Comparison of ENCODE assay signal across 8 cellular contexts in genomic region chr17:36008998-36009665, GRCh38. TPM values are rescaled to one million over a fixed set of nuclear protein-coding genes. Genes with fewer than 3 reads are reported as not detected.
A peak's percentile ranks its signal among the peaks of the same experiment; 100 is the strongest.
DNase-seq lines count a peak whose midpoint lies in the region; ATAC-seq and TF ChIP-seq lines count a peak whose summit lies in the region.

No MANE protein-coding gene starts in this region.

- H3K9ac ChIP-seq in OCI-LY3 (ENCODE audit: low read length), result peak overlapping the region; percentile 0; the same call in 1 of the 2 replicates

- H3K4me1 ChIP-seq in left ventricle myocardium inferior (no peaks in the 10 kb centered on the region), right atrium auricular region (no peaks in the 10 kb centered on the region), OCI-LY3 (ENCODE audit: low read length) (peaks cover 31% of the 10 kb centered on the region)

- H3K4me2 ChIP-seq in OCI-LY3 (ENCODE audit: low read length), result peak overlapping the region; percentile 57

- H3K79me2 ChIP-seq in OCI-LY3 (ENCODE audit: low read length), result no peaks in the 10 kb centered on the region

- peaks cover 13% of the 10 kb centered on the region for H3K27me3 ChIP-seq in left ventricle myocardium inferior (ENCODE audit: low read depth)
- H3K27me3 ChIP-seq in right atrium auricular region, result no peaks in the 10 kb centered on the region
- H3K27me3 ChIP-seq in OCI-LY3 (ENCODE audit: low read depth, low read length), result 0 out of 2 replicates have a peak, but pooled peaks cover 3% of the 10 kb centered on the region

- H3K9me3 ChIP-seq in left ventricle myocardium inferior (replicated peaks), result peaks cover 34% of the 10 kb centered on the region
- peaks cover 0 to 17% of the 10 kb centered on the region in 2 donors for H3K9me3 ChIP-seq in right atrium auricular region
- no peaks in the 10 kb centered on the region for H3K9me3 ChIP-seq in OCI-LY3 (ENCODE audit: insufficient read depth, low read length)

- intact Hi-C loops in left ventricle myocardium inferior (cut with micrococcal nuclease), result no loop called here

- H3K4me3 ChIP-seq in left ventricle myocardium inferior (no peak overlapping the region), right atrium auricular region (no peak overlapping the region), OCI-LY3 (ENCODE audit: low read length) (peak overlapping the region; percentile 56), fibroblast of pulmonary artery (replicated peaks; ENCODE audit: low read depth, low read length) (no peak overlapping the region)

- TF ChIP-seq CTCF in left ventricle myocardium inferior (IDR thresholded peaks at IDR 0.05; ENCODE audit: borderline replicate concordance) (peak; percentile 37), right atrium auricular region (IDR thresholded peaks at IDR 0.05) (peak in 1 of 2 donors; percentile 36), OCI-LY3 (IDR thresholded peaks at IDR 0.05; ENCODE audit: low read depth, low read length) (peak; percentile 83), fibroblast of pulmonary artery (IDR thresholded peaks at IDR 0.05; ENCODE audit: low read length, missing control alignments) (peak; percentile 50)

- DNase-seq in left ventricle myocardium inferior (no peak), right atrium auricular region (ENCODE audit: low spot score) (no peak), fibroblast of pulmonary artery (ENCODE audit: low read depth) (peak; percentile 33), SKM-1 treated with dmso at 0.1 percent for 144 hours (lab: John Stamatoyannopoulos, UW; ENCODE audit: unreplicated experiment) (no peak)
- DNase-seq in activated CD8-positive, alpha-beta memory T cell treated with anti-CD3 and anti-CD28 coated beads for 24 hours, result no peak

- H4K20me1 ChIP-seq in OCI-LY3 (ENCODE audit: insufficient read depth, low read length), result no peaks in the 10 kb centered on the region

- H3K27ac ChIP-seq in left ventricle myocardium inferior (replicated peaks) (no peak overlapping the region), right atrium auricular region (no peak overlapping the region), OCI-LY3 (ENCODE audit: low read length) (no peak overlapping the region; the same call in 1 of the 2 replicates)

- H3K36me3 ChIP-seq in left ventricle myocardium inferior (no peaks in the 10 kb centered on the region), right atrium auricular region (no peaks in the 10 kb centered on the region), OCI-LY3 (replicated peaks; ENCODE audit: low read depth, low read length) (no peaks in the 10 kb centered on the region)

- no peak for ATAC-seq in HG03439 (IDR thresholded peaks at IDR 0.05; ENCODE audit: unreplicated experiment)
- no peak for ATAC-seq in GM21390 (IDR thresholded peaks at IDR 0.05; ENCODE audit: unreplicated experiment)

- H2AFZ ChIP-seq in OCI-LY3 (ENCODE audit: low read depth, low read length), result peak overlapping the region; percentile 27; the same call in 1 of the 2 replicates

RNA-seq across cellular contexts. Expression of gene CCL15, which starts 7.8 kb away (rescaled TPM):
- not detected for total RNA-seq in left ventricle myocardium inferior
- total RNA-seq in right atrium auricular region, result not detected

RNA-seq across cellular contexts. Expression of gene CCL23, which starts 8.6 kb away (rescaled TPM):
- total RNA-seq in left ventricle myocardium inferior (not detected), right atrium auricular region (not detected)

RNA-seq across cellular contexts. Expression of gene CCL14, which starts 22.6 kb away (rescaled TPM):
- 8.8 TPM for total RNA-seq in left ventricle myocardium inferior
- total RNA-seq in right atrium auricular region, result 10 to 100 TPM in 1 of 2 donors, 1 to 10 TPM in 1; 4.1 to 13.0 TPM

RNA-seq across cellular contexts. Expression of gene CCL16, which starts 27.8 kb away (rescaled TPM):
- not detected for total RNA-seq in left ventricle myocardium inferior
- total RNA-seq in right atrium auricular region, result not detected

RNA-seq across cellular contexts. Expression of gene CCL18, which starts 54.9 kb away (rescaled TPM):
- total RNA-seq in left ventricle myocardium inferior (1.1 TPM), right atrium auricular region (1 to 10 TPM; 1.0 to 3.6 TPM)
